In genomic region chr6:167151648-167152047, GRCh38 we compare ENCODE assay signal across 1 cellular context.
TF ChIP-seq lines count a peak whose summit lies in the region.

No MANE protein-coding gene starts in this region.

TF ChIP-seq in GM12878, 131 proteins besides CTCF, POLR2A, EP300 and RAD21:
- TF ChIP-seq MEF2B (IDR thresholded peaks at IDR 0.05; ENCODE audit: partially characterized antibody, poor library complexity, severe bottlenecking), result peak; percentile 79
- no peak for TF ChIP-seq HDAC6 (IDR thresholded peaks at IDR 0.05; ENCODE audit: unreplicated experiment)
- no peak; the same call in 1 of the 2 replicates for TF ChIP-seq RUNX3 (IDR thresholded peaks at IDR 0.05; ENCODE audit: low read length)
- TF ChIP-seq YY1 (IDR thresholded peaks at IDR 0.05; ENCODE audit: low read depth, low read length), result no peak
- TF ChIP-seq ZNF24 (IDR thresholded peaks at IDR 0.05), result no peak
- peak; percentile 14; the same call in 1 of the 2 replicates for TF ChIP-seq MTA3 (IDR thresholded peaks at IDR 0.05; ENCODE audit: borderline replicate concordance, low read length)
- peak; percentile 88 for TF ChIP-seq PKNOX1 (IDR thresholded peaks at IDR 0.05)
- 0 out of 2 replicates have a peak, but pooled peaks have one; percentile 14 for TF ChIP-seq ZNF687 (IDR thresholded peaks at IDR 0.05)
- peak; percentile 66 for TF ChIP-seq PBX3 (IDR thresholded peaks at IDR 0.05; ENCODE audit: insufficient replicate concordance, low read depth, low read length)
TF ChIP-seq in GM12878: peak in this region for 5.
